11 cellular contexts compared by ENCODE assay signal in genomic region chr19:44694184-44694579, GRCh38. TPM values are rescaled to one million over a fixed set of nuclear protein-coding genes. Genes with fewer than 3 reads are reported as not detected.
DNase-seq lines count a peak whose midpoint lies in the region; TF ChIP-seq lines count a peak whose summit lies in the region.
"Had no signal": no experiment of that assay in that cellular context is flagged by ENCODE, and none has a peak within 500 bp of the region (broad histone marks: within the 10 kb centered on the region; RNA-seq: fewer than 3 reads in every experiment).

No MANE protein-coding gene starts in this region.

- TF ChIP-seq CTCF in 22Rv1 (IDR thresholded peaks at IDR 0.05) (peak; percentile 63), GM13977 (IDR thresholded peaks at IDR 0.05; ENCODE audit: extremely low read depth, insufficient read depth, missing control alignments) (peak; percentile 57), tibial artery (IDR thresholded peaks at IDR 0.05) (no peak)

- H3K9me3 ChIP-seq in tibial artery, result no peaks in the 10 kb centered on the region

- no peaks in the 10 kb centered on the region for H3K36me3 ChIP-seq in tibial artery

- H3K4me1 ChIP-seq in tibial artery, result peaks cover 0 to 11% (median 7%) of the 10 kb centered on the region in 4 donors

- in situ Hi-C loops in GM13977 (cut with MboI; ENCODE audit: low pct_unique_long_range_greater_than_20kb, low sequenced_read_pairs, unreplicated experiment), result no loop called here

- DNase-seq in GM13977 (ENCODE audit: low spot score) (no peak), germinal center (ENCODE audit: low spot score) (peak; percentile 20), tibial artery (no peak), NCI-H446 (lab: John Stamatoyannopoulos, UW) (no peak), posterior vena cava (ENCODE audit: low spot score) (no peak), superior temporal gyrus (ENCODE audit: extremely low spot score) (no peak)
- peak; percentile 21 to 23 for DNase-seq in activated CD4-positive, alpha-beta T cell treated with anti-CD3 and anti-CD28 coated beads, Interleukin-2, amount 50 U/mL, for 4 hours
- DNase-seq: DMS79, kidney, NCI-H2227 treated with DMSO at 0.1 percent for 48 hours had no signal

- H3K27ac ChIP-seq in 22Rv1 (peak overlapping the region; percentile 92), tibial artery (no peak overlapping the region)

- H3K27me3 ChIP-seq in tibial artery, result peaks cover 0 to 10% of the 10 kb centered on the region in 2 donors

- H3K4me3 ChIP-seq in tibial artery, result no peak overlapping the region

- intact Hi-C loops in tibial artery (cut with DNase I; ENCODE audit: low total_unique reads) (no loop called here), posterior vena cava (cut with DNase I) (loop anchor here in 1 of 2 donors (10.0 kb wide), 1 partner anchor 419 kb away; no protein-coding TSS in a partner anchor)

RNA-seq across cellular contexts. Expression of gene CEACAM16, which starts 4.8 kb away (rescaled TPM):
- not detected for total RNA-seq in posterior vena cava
- total RNA-seq: kidney had no signal

RNA-seq across cellular contexts. Expression of gene CEACAM19, which starts 22.9 kb away (rescaled TPM):
- 1 to 10 TPM; 4.1 to 7.8 TPM for total RNA-seq in posterior vena cava

RNA-seq across cellular contexts. Expression of gene PVR, which starts 50.5 kb away (rescaled TPM):
- 10 to 100 TPM; 22.4 to 35.6 TPM for total RNA-seq in posterior vena cava

RNA-seq across cellular contexts. Expression of gene BCL3, which starts 54.3 kb away (rescaled TPM):
- 10 to 100 TPM; 37.6 to 40.4 TPM for total RNA-seq in posterior vena cava

Comparison
In these comparisons a context has a peak if more than half of its experiments do, and no peak if none do; other contexts are left out.
1. CTCF ChIP-seq: peak in 22Rv1 (single experiment) and GM13977 (single experiment); none in tibial artery (0 of 2).
2. DNase-seq: peak in activated CD4-positive, alpha-beta T cell treated with anti-CD3 and anti-CD28 coated beads, Interleukin-2, amount 50 U/mL, for 4 hours (2 of 2) and germinal center (single experiment); none in GM13977 (single experiment), tibial artery (0 of 2), NCI-H446 (0 of 2), posterior vena cava (single experiment) and superior temporal gyrus (single experiment).